Comparison of ENCODE assay signal across 16 cellular contexts in the genomic region with DNA sequence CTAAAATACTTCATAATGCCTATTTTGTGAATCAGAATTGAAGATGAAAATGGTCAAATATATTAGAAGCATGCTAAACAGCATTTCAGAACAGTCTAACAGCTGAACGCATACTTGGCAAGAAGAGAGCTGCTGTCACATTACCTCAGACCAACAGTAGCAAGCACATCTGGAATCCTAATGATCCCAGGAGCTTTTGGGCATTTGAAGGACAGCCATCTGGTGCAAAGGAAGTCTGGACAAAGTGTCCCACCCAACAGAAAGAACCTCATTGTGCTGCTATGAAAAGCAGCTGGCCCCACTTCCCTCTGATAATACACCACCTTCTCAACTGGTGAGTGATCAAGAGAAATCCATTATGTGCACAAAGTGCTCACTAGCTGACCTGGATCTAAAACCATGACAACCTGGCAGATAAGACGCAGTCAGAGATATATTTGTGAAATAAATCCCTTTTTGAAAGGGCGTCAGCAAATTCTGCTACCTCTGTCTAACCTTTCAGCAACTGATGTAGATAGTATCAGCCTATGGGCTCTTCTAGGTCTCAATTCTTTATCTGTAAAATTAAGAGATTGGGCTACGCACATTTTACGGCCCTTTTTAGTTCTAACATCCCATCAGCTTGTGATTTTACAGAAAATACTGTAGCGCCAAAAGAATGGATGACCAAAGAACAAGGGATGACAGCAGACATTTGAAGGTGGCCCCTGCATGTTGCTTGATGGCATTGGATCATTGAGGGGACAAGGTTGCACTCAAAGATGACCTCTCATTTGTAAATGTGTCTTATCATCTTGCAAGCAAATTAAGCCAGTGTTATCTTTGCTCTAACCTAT.
DNase-seq lines count a peak whose midpoint lies in the region; ATAC-seq and TF ChIP-seq lines count a peak whose summit lies in the region.
"Had no signal": no experiment of that assay in that cellular context is flagged by ENCODE, and none has a peak within 500 bp of the region (broad histone marks: within the 10 kb centered on the region; RNA-seq: fewer than 3 reads in every experiment).

No MANE protein-coding gene starts in this region.

- peaks cover 0 to 3% (median 2%) of the 10 kb centered on the region in 3 donors for H3K36me3 Mint-ChIP-seq in CD8-positive, alpha-beta memory T cell
- peaks cover 15% of the 10 kb centered on the region for H3K36me3 Mint-ChIP-seq in activated naive CD8-positive, alpha-beta T cell treated with anti-CD3 and anti-CD28 coated beads for 36 hours
- H3K36me3 Mint-ChIP-seq in memory B cell (peaks cover 2% of the 10 kb centered on the region), nephron progenitor cell (ENCODE audit: low read depth) (no peaks in the 10 kb centered on the region)

- no peaks in the 10 kb centered on the region for H3K36me3 ChIP-seq in CD8-positive, alpha-beta memory T cell (ENCODE audit: insufficient read depth, low read length)
- H3K36me3 ChIP-seq: upper lobe of left lung had no signal

- peaks cover 32 to 51% (median 45%) of the 10 kb centered on the region in 3 donors for H3K4me1 Mint-ChIP-seq in CD8-positive, alpha-beta memory T cell
- peaks cover 53% of the 10 kb centered on the region for H3K4me1 Mint-ChIP-seq in activated naive CD8-positive, alpha-beta T cell treated with anti-CD3 and anti-CD28 coated beads for 36 hours
- H3K4me1 Mint-ChIP-seq in memory B cell (peaks cover 16% of the 10 kb centered on the region), nephron progenitor cell (no peaks in the 10 kb centered on the region)

- H3K4me3 ChIP-seq in CD8-positive, alpha-beta memory T cell (ENCODE audit: low read length), result no peak overlapping the region
- H3K4me3 ChIP-seq: upper lobe of left lung had no signal

- ATAC-seq in memory B cell (ENCODE audit: low read depth) (no peak), HG03460 (IDR thresholded peaks at IDR 0.05; ENCODE audit: unreplicated experiment) (no peak)
- ATAC-seq: left lobe of liver had no signal

- H3K27ac Mint-ChIP-seq in CD8-positive, alpha-beta memory T cell, result peak overlapping the region in 7 of 8 donors; percentile 59 to 96 (median 84)
- peak overlapping the region; percentile 98 for H3K27ac Mint-ChIP-seq in activated naive CD8-positive, alpha-beta T cell treated with anti-CD3 and anti-CD28 coated beads for 36 hours
- peak overlapping the region; percentile 85 for H3K27ac Mint-ChIP-seq in memory B cell
- no peak overlapping the region for H3K27ac Mint-ChIP-seq in nephron progenitor cell

- TF ChIP-seq CTCF in nephron progenitor cell (IDR thresholded peaks at IDR 0.05), result no peak

- CTCF ChIA-PET in CD8-positive, alpha-beta memory T cell (lab: Charles Lee), result interaction anchor here (0.7 kb wide), 1 partner anchor 51 kb away, joined by 4 read pairs; no protein-coding TSS in a partner anchor

- no peak overlapping the region for H3K27ac ChIP-seq in CD8-positive, alpha-beta memory T cell (ENCODE audit: low read depth, low read length)
- H3K27ac ChIP-seq: 22Rv1 had no signal

- H3K9me3 Mint-ChIP-seq in CD8-positive, alpha-beta memory T cell, result no peaks in the 10 kb centered on the region
- peaks cover 10% of the 10 kb centered on the region for H3K9me3 Mint-ChIP-seq in activated naive CD8-positive, alpha-beta T cell treated with anti-CD3 and anti-CD28 coated beads for 36 hours
- H3K9me3 Mint-ChIP-seq in memory B cell (peaks cover 3% of the 10 kb centered on the region), nephron progenitor cell (peaks cover 4% of the 10 kb centered on the region)

- H3K27me3 ChIP-seq in CD8-positive, alpha-beta memory T cell (ENCODE audit: insufficient read depth, low read length, poor library complexity, severe bottlenecking), result no peaks in the 10 kb centered on the region
- H3K27me3 ChIP-seq: upper lobe of left lung had no signal

- peak overlapping the region in 5 of 7 donors; percentile 1 to 44 (median 23) for H3K4me3 Mint-ChIP-seq in CD8-positive, alpha-beta memory T cell
- no peak overlapping the region for H3K4me3 Mint-ChIP-seq in activated naive CD8-positive, alpha-beta T cell treated with anti-CD3 and anti-CD28 coated beads for 36 hours
- no peak overlapping the region for H3K4me3 Mint-ChIP-seq in memory B cell
- H3K4me3 Mint-ChIP-seq in nephron progenitor cell, result no peak overlapping the region

- H3K9me3 ChIP-seq in CD8-positive, alpha-beta memory T cell (ENCODE audit: low read length), result no peaks in the 10 kb centered on the region
- H3K9me3 ChIP-seq: upper lobe of left lung had no signal

- H3K27me3 Mint-ChIP-seq in CD8-positive, alpha-beta memory T cell, result no peaks in the 10 kb centered on the region
- no peaks in the 10 kb centered on the region for H3K27me3 Mint-ChIP-seq in activated naive CD8-positive, alpha-beta T cell treated with anti-CD3 and anti-CD28 coated beads for 36 hours
- H3K27me3 Mint-ChIP-seq in memory B cell (no peaks in the 10 kb centered on the region), nephron progenitor cell (ENCODE audit: low read depth, poor library complexity) (peaks cover 3% of the 10 kb centered on the region)

- peak; percentile 46 for DNase-seq in DMS 273 (lab: John Stamatoyannopoulos, UW; ENCODE audit: unreplicated experiment)
- DNase-seq in DMS 273 treated with DMSO at 0.1 percent for 48 hours (lab: John Stamatoyannopoulos, UW), result no peak
- DNase-seq in CD8-positive, alpha-beta memory T cell, result no peak
- no peak for DNase-seq in activated naive CD8-positive, alpha-beta T cell treated with anti-CD3 and anti-CD28 coated beads for 36 hours
- no peak for DNase-seq in memory B cell (ENCODE audit: low spot score in 2 of 2)
- DNase-seq in nephron progenitor cell, result no peak
- no peak for DNase-seq in hippocampal formation (lab: John Stamatoyannopoulos, UW)
- DNase-seq: Calu3, NCI-H1092 treated with DMSO at 0.1 percent for 48 hours, NCI-H526 treated with DMSO at 0.1 percent for 48 hours, occipital lobe, SHP77, upper lobe of left lung had no signal

- peaks cover 37% of the 10 kb centered on the region for H3K4me1 ChIP-seq in CD8-positive, alpha-beta memory T cell (ENCODE audit: insufficient read depth, low read length)

- POLR2A ChIA-PET in CD8-positive, alpha-beta memory T cell (lab: Charles Lee), result interaction anchor here (0.7 to 1.1 kb wide), 2 partner anchors 9 to 22 kb away, joined by 3 to 9 read pairs; no protein-coding TSS in a partner anchor

Comparison
In these comparisons a context has a peak if more than half of its experiments do, and no peak if none do; other contexts are left out.
1. H3K4me3 Mint-ChIP-seq: peak in CD8-positive, alpha-beta memory T cell (5 of 7); none in activated naive CD8-positive, alpha-beta T cell treated with anti-CD3 and anti-CD28 coated beads for 36 hours (single experiment), memory B cell (single experiment) and nephron progenitor cell (single experiment).